1 cellular context compared by ENCODE assay signal in the genomic region with DNA sequence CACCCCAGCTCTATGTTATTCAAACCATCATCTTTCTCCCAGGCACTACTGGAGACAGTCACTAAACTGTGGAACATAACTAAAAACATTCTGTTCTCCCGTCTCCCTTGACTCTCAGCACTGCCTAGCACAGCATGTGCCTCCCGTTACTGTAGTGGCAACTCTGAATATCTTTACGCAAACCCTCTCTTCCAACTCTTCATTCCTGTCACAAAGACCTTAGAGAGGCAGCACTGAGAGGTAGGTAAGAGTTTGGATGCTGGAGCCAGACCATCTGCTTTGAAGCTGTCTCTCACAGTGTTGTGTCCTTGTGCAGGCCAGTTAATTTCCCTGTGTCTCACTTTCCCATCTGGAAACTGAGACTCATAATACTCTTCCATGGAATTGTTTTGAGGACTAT.
TF ChIP-seq lines count a peak whose summit lies in the region.

No MANE protein-coding gene starts in this region.

TF ChIP-seq in IMR-90, 13 proteins besides CTCF, POLR2A, EP300 and RAD21:
- TF ChIP-seq CEBPB (IDR thresholded peaks at IDR 0.05; ENCODE audit: low read depth, low read length) (no peak), MXI1 (IDR thresholded peaks at IDR 0.05; ENCODE audit: borderline replicate concordance, low read depth, low read length) (no peak), BHLHE40 (IDR thresholded peaks at IDR 0.05; ENCODE audit: low read depth, low read length) (no peak), FOS (IDR thresholded peaks at IDR 0.05; ENCODE audit: low read depth, low read length) (no peak), MAZ (IDR thresholded peaks at IDR 0.05; ENCODE audit: borderline replicate concordance, low read depth, low read length) (no peak), MAFK (IDR thresholded peaks at IDR 0.05; ENCODE audit: low read depth, low read length) (no peak), CHD1 (IDR thresholded peaks at IDR 0.05; ENCODE audit: low read depth, low read length) (no peak), SMC3 (IDR thresholded peaks at IDR 0.05; ENCODE audit: low read depth, low read length) (no peak), RFX5 (IDR thresholded peaks at IDR 0.05; ENCODE audit: low read depth, low read length) (no peak), NFE2L2 (IDR thresholded peaks at IDR 0.05; ENCODE audit: low read depth, low read length) (no peak), RCOR1 (IDR thresholded peaks at IDR 0.05; ENCODE audit: insufficient replicate concordance, low read length) (no peak)
- TF ChIP-seq, protein P1, sequence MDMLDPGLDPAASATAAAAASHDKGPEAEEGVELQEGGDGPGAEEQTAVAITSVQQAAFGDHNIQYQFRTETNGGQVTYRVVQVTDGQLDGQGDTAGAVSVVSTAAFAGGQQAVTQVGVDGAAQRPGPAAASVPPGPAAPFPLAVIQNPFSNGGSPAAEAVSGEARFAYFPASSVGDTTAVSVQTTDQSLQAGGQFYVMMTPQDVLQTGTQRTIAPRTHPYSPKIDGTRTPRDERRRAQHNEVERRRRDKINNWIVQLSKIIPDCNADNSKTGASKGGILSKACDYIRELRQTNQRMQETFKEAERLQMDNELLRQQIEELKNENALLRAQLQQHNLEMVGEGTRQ (IDR thresholded peaks at IDR 0.05; ENCODE audit: low read depth, low read length) = no peak
- TF ChIP-seq, protein P2, sequence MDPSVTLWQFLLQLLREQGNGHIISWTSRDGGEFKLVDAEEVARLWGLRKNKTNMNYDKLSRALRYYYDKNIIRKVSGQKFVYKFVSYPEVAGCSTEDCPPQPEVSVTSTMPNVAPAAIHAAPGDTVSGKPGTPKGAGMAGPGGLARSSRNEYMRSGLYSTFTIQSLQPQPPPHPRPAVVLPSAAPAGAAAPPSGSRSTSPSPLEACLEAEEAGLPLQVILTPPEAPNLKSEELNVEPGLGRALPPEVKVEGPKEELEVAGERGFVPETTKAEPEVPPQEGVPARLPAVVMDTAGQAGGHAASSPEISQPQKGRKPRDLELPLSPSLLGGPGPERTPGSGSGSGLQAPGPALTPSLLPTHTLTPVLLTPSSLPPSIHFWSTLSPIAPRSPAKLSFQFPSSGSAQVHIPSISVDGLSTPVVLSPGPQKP (IDR thresholded peaks at IDR 0.05; ENCODE audit: borderline replicate concordance, low read depth, low read length) = no peak
